In genomic region chr16:70746708-70747424, GRCh38 we compare ENCODE assay signal across 8 cellular contexts. TPM values are rescaled to one million over a fixed set of nuclear protein-coding genes. Genes with fewer than 3 reads are reported as not detected.
A peak's percentile ranks its signal among the peaks of the same experiment; 100 is the strongest.
DNase-seq lines count a peak whose midpoint lies in the region; ATAC-seq lines count a peak whose summit lies in the region.

No MANE protein-coding gene starts in this region.

- peak; percentile 49 for ATAC-seq in GM21423 (IDR thresholded peaks at IDR 0.05; ENCODE audit: unreplicated experiment)
- ATAC-seq in naive thymus-derived CD8-positive, alpha-beta T cell, result peak; percentile 74 to 89

- H3K4me3 Mint-ChIP-seq in naive thymus-derived CD8-positive, alpha-beta T cell, result peak overlapping the region in 5 of 10 donors; percentile 18 to 46 (median 31)

- peaks cover 19 to 52% (median 35%) of the 10 kb centered on the region in 4 donors for H3K4me1 Mint-ChIP-seq in naive thymus-derived CD8-positive, alpha-beta T cell

- H3K27ac Mint-ChIP-seq in naive thymus-derived CD8-positive, alpha-beta T cell, result peak overlapping the region; percentile 80 to 93 (median 88)

- no peaks in the 10 kb centered on the region for H3K27me3 Mint-ChIP-seq in naive thymus-derived CD8-positive, alpha-beta T cell

- DNase-seq in 8988T (peak; percentile 70), SHP77 (lab: John Stamatoyannopoulos, UW) (peak; percentile 100), dermis microvascular lymphatic vessel endothelial cell (ENCODE audit: low read depth in 2 of 2) (peak; percentile 58 to 87), retina (no peak), T-helper 9 cell (no peak), DMS79 (lab: John Stamatoyannopoulos, UW) (no peak)
- peak in 8 of 10 donors; percentile 11 to 72 (median 45) for DNase-seq in naive thymus-derived CD8-positive, alpha-beta T cell

- no peaks in the 10 kb centered on the region for H3K9me3 Mint-ChIP-seq in naive thymus-derived CD8-positive, alpha-beta T cell

- peaks cover 6 to 21% (median 19%) of the 10 kb centered on the region in 3 donors for H3K36me3 Mint-ChIP-seq in naive thymus-derived CD8-positive, alpha-beta T cell

- POLR2A ChIA-PET in naive thymus-derived CD8-positive, alpha-beta T cell (lab: Charles Lee), result interaction anchor here (0.7 to 1.1 kb wide), 3 partner anchors 9 to 51 kb away, joined by 3 to 5 read pairs (median 5); no protein-coding TSS in a partner anchor

RNA-seq across cellular contexts. Expression of gene VAC14, which starts 54.1 kb away (rescaled TPM):
- 13.6 and 25.0 TPM in 2 replicates for total RNA-seq in dermis microvascular lymphatic vessel endothelial cell
- total RNA-seq in naive thymus-derived CD8-positive, alpha-beta T cell, result 10 to 100 TPM; 41.4 to 44.9 TPM
- 10 to 100 TPM; 27.2 to 50.7 (median 31.5) TPM for polyA plus RNA-seq in naive thymus-derived CD8-positive, alpha-beta T cell

Comparison
In these comparisons a context has a peak if more than half of its experiments do, and no peak if none do; other contexts are left out.
1. DNase-seq: peak in 8988T (single experiment), SHP77 (2 of 2), dermis microvascular lymphatic vessel endothelial cell (2 of 2) and naive thymus-derived CD8-positive, alpha-beta T cell (8 of 10); none in retina (single experiment), T-helper 9 cell (single experiment) and DMS79 (single experiment).